Comparison of ENCODE assay signal across 1 cellular context in genomic region chr11:67437082-67437821, GRCh38.
TF ChIP-seq lines count a peak whose summit lies in the region.

A gene with protein sequence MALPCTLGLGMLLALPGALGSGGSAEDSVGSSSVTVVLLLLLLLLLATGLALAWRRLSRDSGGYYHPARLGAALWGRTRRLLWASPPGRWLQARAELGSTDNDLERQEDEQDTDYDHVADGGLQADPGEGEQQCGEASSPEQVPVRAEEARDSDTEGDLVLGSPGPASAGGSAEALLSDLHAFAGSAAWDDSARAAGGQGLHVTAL (minus strand): TSS chr11:67437682. CDS start chr11:67437619, 63 bp downstream.

TF ChIP-seq in GM12878, 131 proteins besides CTCF, POLR2A, EP300 and RAD21 (continued from another document and continues in another):
- TF ChIP-seq ELK1 (IDR thresholded peaks at IDR 0.05; ENCODE audit: low read depth, low read length) (peak; percentile 14; the same call in 1 of the 2 replicates), ZNF207 (IDR thresholded peaks at IDR 0.05; ENCODE audit: borderline replicate concordance) (peak; percentile 69; the same call in 1 of the 2 replicates), ESRRA (IDR thresholded peaks at IDR 0.05; ENCODE audit: low read length) (no peak), SMAD1 (IDR thresholded peaks at IDR 0.05; ENCODE audit: low read depth, partially characterized antibody) (peak; percentile 83), MYC (IDR thresholded peaks at IDR 0.05; ENCODE audit: insufficient read depth, insufficient read length, insufficient replicate concordance, low read length, severe bottlenecking) (no peak), HDAC6 (IDR thresholded peaks at IDR 0.05; ENCODE audit: unreplicated experiment) (no peak), SIN3A (IDR thresholded peaks at IDR 0.05; ENCODE audit: low read depth, low read length) (no peak), KDM1A (IDR thresholded peaks at IDR 0.05; ENCODE audit: borderline replicate concordance) (no peak), ASH2L (IDR thresholded peaks at IDR 0.05; ENCODE audit: borderline replicate concordance, low read depth) (no peak), BRCA1 (IDR thresholded peaks at IDR 0.05; ENCODE audit: low read depth, low read length) (no peak), SP1 (IDR thresholded peaks at IDR 0.05; ENCODE audit: low read depth, low read length) (peak; percentile 56), ATF7 (IDR thresholded peaks at IDR 0.05; ENCODE audit: low read depth) (no peak), PAX8 (IDR thresholded peaks at IDR 0.05) (no peak), ATF2 (IDR thresholded peaks at IDR 0.05; ENCODE audit: low read length) (no peak), ZNF217 (IDR thresholded peaks at IDR 0.05) (no peak), RFX5 (IDR thresholded peaks at IDR 0.05; ENCODE audit: low read depth, low read length) (no peak), BHLHE40 (IDR thresholded peaks at IDR 0.05; ENCODE audit: borderline replicate concordance in 1 of 2, low read depth in 2 of 2, low read length in 1 of 2) (peak; percentile 28 to 55; a peak in 3 of 4 replicates), TAF1 (IDR thresholded peaks at IDR 0.05; ENCODE audit: borderline replicate concordance, low read depth, low read length) (peak; percentile 96), YY1 (IDR thresholded peaks at IDR 0.05; ENCODE audit: low read depth, low read length) (no peak), RUNX3 (IDR thresholded peaks at IDR 0.05; ENCODE audit: low read length) (no peak), CREM (IDR thresholded peaks at IDR 0.05; ENCODE audit: low read depth) (peak; percentile 13; the same call in 1 of the 2 replicates), EGR1 (IDR thresholded peaks at IDR 0.05; ENCODE audit: borderline replicate concordance in 1 of 2, low read depth in 2 of 2, low read length in 2 of 2) (peak in 1 of 2 experiments; percentile 19; a peak in 1 of 3 replicates), HSF1 (IDR thresholded peaks at IDR 0.05; ENCODE audit: low read depth, low read length) (no peak), WRNIP1 (IDR thresholded peaks at IDR 0.05; ENCODE audit: borderline replicate concordance, low read depth, low read length) (no peak), MXI1 (IDR thresholded peaks at IDR 0.05; ENCODE audit: low read depth, low read length) (0 out of 2 replicates have a peak, but pooled peaks have one; percentile 19), ZSCAN29 (IDR thresholded peaks at IDR 0.05) (no peak), POU2F2 (IDR thresholded peaks at IDR 0.05; ENCODE audit: borderline replicate concordance, low read depth, low read length) (peak; percentile 66; the same call in 1 of the 3 replicates), SUPT20H (IDR thresholded peaks at IDR 0.05; ENCODE audit: borderline replicate concordance, control insufficient read depth, low read depth, low read length) (no peak), RCOR1 (conservative IDR thresholded peaks at IDR 0.05; ENCODE audit: low read depth, low read length) (no peak), NFYA (IDR thresholded peaks at IDR 0.05; ENCODE audit: borderline replicate concordance, low read depth, low read length) (no peak), PML (IDR thresholded peaks at IDR 0.05; ENCODE audit: low read length) (no peak), RELA (IDR thresholded peaks at IDR 0.05; ENCODE audit: borderline replicate concordance, partially characterized antibody) (no peak), BCL11A (IDR thresholded peaks at IDR 0.05; ENCODE audit: low read depth, low read length) (no peak), DPF2 (IDR thresholded peaks at IDR 0.05) (peak; percentile 64), IRF4 (IDR thresholded peaks at IDR 0.05; ENCODE audit: low read depth, low read length) (no peak), EZH2 (IDR thresholded peaks at IDR 0.05; ENCODE audit: borderline replicate concordance, control insufficient read depth, low read depth, low read length) (no peak), STAT1 (conservative IDR thresholded peaks at IDR 0.05) (no peak), RAD51 (IDR thresholded peaks at IDR 0.05) (no peak), MTA3 (IDR thresholded peaks at IDR 0.05; ENCODE audit: borderline replicate concordance, low read length) (no peak), MTA2 (IDR thresholded peaks at IDR 0.05; ENCODE audit: low read depth) (no peak), CHD4 (IDR thresholded peaks at IDR 0.05) (no peak)
- TF ChIP-seq, protein P1, sequence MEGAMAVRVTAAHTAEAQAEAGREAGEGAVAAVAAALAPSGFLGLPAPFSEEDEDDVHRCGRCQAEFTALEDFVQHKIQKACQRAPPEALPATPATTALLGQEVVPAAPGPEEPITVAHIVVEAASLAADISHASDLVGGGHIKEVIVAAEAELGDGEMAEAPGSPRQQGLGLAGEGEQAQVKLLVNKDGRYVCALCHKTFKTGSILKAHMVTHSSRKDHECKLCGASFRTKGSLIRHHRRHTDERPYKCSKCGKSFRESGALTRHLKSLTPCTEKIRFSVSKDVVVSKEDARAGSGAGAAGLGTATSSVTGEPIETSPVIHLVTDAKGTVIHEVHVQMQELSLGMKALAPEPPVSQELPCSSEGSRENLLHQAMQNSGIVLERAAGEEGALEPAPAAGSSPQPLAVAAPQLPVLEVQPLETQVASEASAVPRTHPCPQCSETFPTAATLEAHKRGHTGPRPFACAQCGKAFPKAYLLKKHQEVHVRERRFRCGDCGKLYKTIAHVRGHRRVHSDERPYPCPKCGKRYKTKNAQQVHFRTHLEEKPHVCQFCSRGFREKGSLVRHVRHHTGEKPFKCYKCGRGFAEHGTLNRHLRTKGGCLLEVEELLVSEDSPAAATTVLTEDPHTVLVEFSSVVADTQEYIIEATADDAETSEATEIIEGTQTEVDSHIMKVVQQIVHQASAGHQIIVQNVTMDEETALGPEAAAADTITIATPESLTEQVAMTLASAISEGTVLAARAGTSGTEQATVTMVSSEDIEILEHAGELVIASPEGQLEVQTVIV (IDR thresholded peaks at IDR 0.05; ENCODE audit: borderline replicate concordance, partially characterized antibody), result no peak
- TF ChIP-seq, protein P2, sequence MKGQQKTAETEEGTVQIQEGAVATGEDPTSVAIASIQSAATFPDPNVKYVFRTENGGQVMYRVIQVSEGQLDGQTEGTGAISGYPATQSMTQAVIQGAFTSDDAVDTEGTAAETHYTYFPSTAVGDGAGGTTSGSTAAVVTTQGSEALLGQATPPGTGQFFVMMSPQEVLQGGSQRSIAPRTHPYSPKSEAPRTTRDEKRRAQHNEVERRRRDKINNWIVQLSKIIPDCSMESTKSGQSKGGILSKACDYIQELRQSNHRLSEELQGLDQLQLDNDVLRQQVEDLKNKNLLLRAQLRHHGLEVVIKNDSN (IDR thresholded peaks at IDR 0.05; ENCODE audit: borderline replicate concordance, extremely low read length, insufficient read depth, low read depth, low read length), result no peak
- TF ChIP-seq, protein P3, sequence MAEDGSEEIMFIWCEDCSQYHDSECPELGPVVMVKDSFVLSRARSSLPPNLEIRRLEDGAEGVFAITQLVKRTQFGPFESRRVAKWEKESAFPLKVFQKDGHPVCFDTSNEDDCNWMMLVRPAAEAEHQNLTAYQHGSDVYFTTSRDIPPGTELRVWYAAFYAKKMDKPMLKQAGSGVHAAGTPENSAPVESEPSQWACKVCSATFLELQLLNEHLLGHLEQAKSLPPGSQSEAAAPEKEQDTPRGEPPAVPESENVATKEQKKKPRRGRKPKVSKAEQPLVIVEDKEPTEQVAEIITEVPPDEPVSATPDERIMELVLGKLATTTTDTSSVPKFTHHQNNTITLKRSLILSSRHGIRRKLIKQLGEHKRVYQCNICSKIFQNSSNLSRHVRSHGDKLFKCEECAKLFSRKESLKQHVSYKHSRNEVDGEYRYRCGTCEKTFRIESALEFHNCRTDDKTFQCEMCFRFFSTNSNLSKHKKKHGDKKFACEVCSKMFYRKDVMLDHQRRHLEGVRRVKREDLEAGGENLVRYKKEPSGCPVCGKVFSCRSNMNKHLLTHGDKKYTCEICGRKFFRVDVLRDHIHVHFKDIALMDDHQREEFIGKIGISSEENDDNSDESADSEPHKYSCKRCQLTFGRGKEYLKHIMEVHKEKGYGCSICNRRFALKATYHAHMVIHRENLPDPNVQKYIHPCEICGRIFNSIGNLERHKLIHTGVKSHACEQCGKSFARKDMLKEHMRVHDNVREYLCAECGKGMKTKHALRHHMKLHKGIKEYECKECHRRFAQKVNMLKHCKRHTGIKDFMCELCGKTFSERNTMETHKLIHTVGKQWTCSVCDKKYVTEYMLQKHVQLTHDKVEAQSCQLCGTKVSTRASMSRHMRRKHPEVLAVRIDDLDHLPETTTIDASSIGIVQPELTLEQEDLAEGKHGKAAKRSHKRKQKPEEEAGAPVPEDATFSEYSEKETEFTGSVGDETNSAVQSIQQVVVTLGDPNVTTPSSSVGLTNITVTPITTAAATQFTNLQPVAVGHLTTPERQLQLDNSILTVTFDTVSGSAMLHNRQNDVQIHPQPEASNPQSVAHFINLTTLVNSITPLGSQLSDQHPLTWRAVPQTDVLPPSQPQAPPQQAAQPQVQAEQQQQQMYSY (CRISPR knock-in tag; IDR thresholded peaks at IDR 0.05), result no peak
- TF ChIP-seq, protein P4, sequence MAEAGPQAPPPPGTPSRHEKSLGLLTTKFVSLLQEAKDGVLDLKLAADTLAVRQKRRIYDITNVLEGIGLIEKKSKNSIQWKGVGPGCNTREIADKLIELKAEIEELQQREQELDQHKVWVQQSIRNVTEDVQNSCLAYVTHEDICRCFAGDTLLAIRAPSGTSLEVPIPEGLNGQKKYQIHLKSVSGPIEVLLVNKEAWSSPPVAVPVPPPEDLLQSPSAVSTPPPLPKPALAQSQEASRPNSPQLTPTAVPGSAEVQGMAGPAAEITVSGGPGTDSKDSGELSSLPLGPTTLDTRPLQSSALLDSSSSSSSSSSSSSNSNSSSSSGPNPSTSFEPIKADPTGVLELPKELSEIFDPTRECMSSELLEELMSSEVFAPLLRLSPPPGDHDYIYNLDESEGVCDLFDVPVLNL (IDR thresholded peaks at IDR 0.05; ENCODE audit: low read depth, low read length), result no peak
- TF ChIP-seq, protein P5, sequence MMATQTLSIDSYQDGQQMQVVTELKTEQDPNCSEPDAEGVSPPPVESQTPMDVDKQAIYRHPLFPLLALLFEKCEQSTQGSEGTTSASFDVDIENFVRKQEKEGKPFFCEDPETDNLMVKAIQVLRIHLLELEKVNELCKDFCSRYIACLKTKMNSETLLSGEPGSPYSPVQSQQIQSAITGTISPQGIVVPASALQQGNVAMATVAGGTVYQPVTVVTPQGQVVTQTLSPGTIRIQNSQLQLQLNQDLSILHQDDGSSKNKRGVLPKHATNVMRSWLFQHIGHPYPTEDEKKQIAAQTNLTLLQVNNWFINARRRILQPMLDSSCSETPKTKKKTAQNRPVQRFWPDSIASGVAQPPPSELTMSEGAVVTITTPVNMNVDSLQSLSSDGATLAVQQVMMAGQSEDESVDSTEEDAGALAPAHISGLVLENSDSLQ (IDR thresholded peaks at IDR 0.05), result no peak; the same call in 1 of the 2 replicates
- TF ChIP-seq, protein P6, sequence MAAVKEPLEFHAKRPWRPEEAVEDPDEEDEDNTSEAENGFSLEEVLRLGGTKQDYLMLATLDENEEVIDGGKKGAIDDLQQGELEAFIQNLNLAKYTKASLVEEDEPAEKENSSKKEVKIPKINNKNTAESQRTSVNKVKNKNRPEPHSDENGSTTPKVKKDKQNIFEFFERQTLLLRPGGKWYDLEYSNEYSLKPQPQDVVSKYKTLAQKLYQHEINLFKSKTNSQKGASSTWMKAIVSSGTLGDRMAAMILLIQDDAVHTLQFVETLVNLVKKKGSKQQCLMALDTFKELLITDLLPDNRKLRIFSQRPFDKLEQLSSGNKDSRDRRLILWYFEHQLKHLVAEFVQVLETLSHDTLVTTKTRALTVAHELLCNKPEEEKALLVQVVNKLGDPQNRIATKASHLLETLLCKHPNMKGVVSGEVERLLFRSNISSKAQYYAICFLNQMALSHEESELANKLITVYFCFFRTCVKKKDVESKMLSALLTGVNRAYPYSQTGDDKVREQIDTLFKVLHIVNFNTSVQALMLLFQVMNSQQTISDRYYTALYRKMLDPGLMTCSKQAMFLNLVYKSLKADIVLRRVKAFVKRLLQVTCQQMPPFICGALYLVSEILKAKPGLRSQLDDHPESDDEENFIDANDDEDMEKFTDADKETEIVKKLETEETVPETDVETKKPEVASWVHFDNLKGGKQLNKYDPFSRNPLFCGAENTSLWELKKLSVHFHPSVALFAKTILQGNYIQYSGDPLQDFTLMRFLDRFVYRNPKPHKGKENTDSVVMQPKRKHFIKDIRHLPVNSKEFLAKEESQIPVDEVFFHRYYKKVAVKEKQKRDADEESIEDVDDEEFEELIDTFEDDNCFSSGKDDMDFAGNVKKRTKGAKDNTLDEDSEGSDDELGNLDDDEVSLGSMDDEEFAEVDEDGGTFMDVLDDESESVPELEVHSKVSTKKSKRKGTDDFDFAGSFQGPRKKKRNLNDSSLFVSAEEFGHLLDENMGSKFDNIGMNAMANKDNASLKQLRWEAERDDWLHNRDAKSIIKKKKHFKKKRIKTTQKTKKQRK (IDR thresholded peaks at IDR 0.05; ENCODE audit: low read depth, low read length), result no peak
